19 cellular contexts compared by ENCODE assay signal in the genomic region with DNA sequence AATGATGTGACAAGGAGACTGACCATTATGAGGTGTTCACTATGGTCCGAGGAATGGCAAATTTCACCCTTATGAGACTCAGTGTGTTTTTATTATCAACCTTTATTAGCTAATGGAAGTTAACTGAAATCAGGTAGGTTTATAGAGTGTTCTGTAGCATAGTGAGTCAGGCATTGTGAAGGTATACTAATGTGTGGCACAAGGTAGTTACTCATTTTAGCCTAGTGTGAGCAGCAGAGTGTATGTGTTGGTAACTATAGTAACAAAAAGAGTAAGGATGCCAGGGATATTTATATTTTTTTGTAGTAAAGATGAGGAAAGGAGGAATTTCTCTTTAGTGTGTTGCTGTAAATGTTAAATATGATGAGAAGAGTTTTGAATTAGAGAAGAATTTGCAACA. TPM values are rescaled to one million over a fixed set of nuclear protein-coding genes. Genes with fewer than 3 reads are reported as not detected.
DNase-seq lines count a peak whose midpoint lies in the region; ATAC-seq and TF ChIP-seq lines count a peak whose summit lies in the region.
"Had no signal": no experiment of that assay in that cellular context is flagged by ENCODE, and none has a peak within 500 bp of the region (broad histone marks: within the 10 kb centered on the region; RNA-seq: fewer than 3 reads in every experiment).

No MANE protein-coding gene starts in this region.

- peaks cover 96% of the 10 kb centered on the region for H3K79me2 ChIP-seq in ACC112 (ENCODE audit: control insufficient read depth, insufficient read depth, low read length, unreplicated experiment)

- in situ Hi-C loops in GM13977 (cut with MboI; ENCODE audit: low pct_unique_long_range_greater_than_20kb, low sequenced_read_pairs, unreplicated experiment), result no loop called here

- H2AFZ ChIP-seq in ACC112 (ENCODE audit: low read length, unreplicated experiment), result no peak overlapping the region

- H3K36me3 ChIP-seq in ACC112 (ENCODE audit: insufficient read depth, low read length), result peaks cover 15% of the 10 kb centered on the region; the same call in 1 of the 2 replicates
- H3K36me3 ChIP-seq in RWPE2 (ENCODE audit: low read depth), result peaks cover 51% of the 10 kb centered on the region
- no peaks in the 10 kb centered on the region for H3K36me3 ChIP-seq in mucosa of descending colon (ENCODE audit: low read depth)
- H3K36me3 ChIP-seq: lower lobe of right lung had no signal

- ATAC-seq in RWPE2 (ENCODE audit: low read depth) (peak; percentile 39), mucosa of descending colon (peak; percentile 42), GM19395 (IDR thresholded peaks at IDR 0.05; ENCODE audit: unreplicated experiment) (no peak), HG03520 (IDR thresholded peaks at IDR 0.05; ENCODE audit: unreplicated experiment) (no peak)
- ATAC-seq in effector memory CD8-positive, alpha-beta T cell (replicated peaks), result no peak
- ATAC-seq: lower lobe of right lung, natural killer cell had no signal

- peaks cover 3% of the 10 kb centered on the region for H3K36me3 Mint-ChIP-seq in effector memory CD8-positive, alpha-beta T cell (ENCODE audit: insufficient read depth)
- H3K36me3 Mint-ChIP-seq: natural killer cell had no signal

- H3K27ac ChIP-seq in ACC112 (ENCODE audit: low read depth, low read length) (peak overlapping the region; percentile 44; the same call in 1 of the 2 replicates), RWPE2 (ENCODE audit: poor library complexity, severe bottlenecking) (no peak overlapping the region)
- H3K27ac ChIP-seq: lower lobe of right lung had no signal

- H3K27me3 Mint-ChIP-seq in effector memory CD8-positive, alpha-beta T cell, result no peaks in the 10 kb centered on the region

- H3K9me3 Mint-ChIP-seq in effector memory CD8-positive, alpha-beta T cell, result no peaks in the 10 kb centered on the region
- H3K9me3 Mint-ChIP-seq: H9, natural killer cell had no signal

- H3K4me1 ChIP-seq in ACC112 (ENCODE audit: control insufficient read depth, insufficient read depth, low read length, unreplicated experiment) (peaks cover 33% of the 10 kb centered on the region), RWPE2 (ENCODE audit: insufficient read depth, poor library complexity, severe bottlenecking) (peaks cover 29% of the 10 kb centered on the region), mucosa of descending colon (ENCODE audit: low read depth) (peaks cover 31% of the 10 kb centered on the region)

- H3K9me3 ChIP-seq in RWPE2 (ENCODE audit: severe bottlenecking), result no peaks in the 10 kb centered on the region
- H3K9me3 ChIP-seq in mucosa of descending colon, result no peaks in the 10 kb centered on the region
- H3K9me3 ChIP-seq: lower lobe of right lung had no signal

- H3K4me3 ChIP-seq in ACC112 (ENCODE audit: low read depth, low read length), result no peak overlapping the region
- no peak overlapping the region for H3K4me3 ChIP-seq in RWPE2 (ENCODE audit: severe bottlenecking)
- no peak overlapping the region for H3K4me3 ChIP-seq in mucosa of descending colon
- H3K4me3 ChIP-seq: lower lobe of right lung had no signal

- H3K4me3 Mint-ChIP-seq in effector memory CD8-positive, alpha-beta T cell, result no peak overlapping the region
- H3K4me3 Mint-ChIP-seq: H9, natural killer cell had no signal

- intact Hi-C loops in mucosa of descending colon (cut with DNase I, micrococcal nuclease), result no loop called here

- H3K27ac Mint-ChIP-seq in effector memory CD8-positive, alpha-beta T cell, result peak overlapping the region in 1 of 2 donors; percentile 11
- H3K27ac Mint-ChIP-seq: natural killer cell had no signal

- H3K27me3 ChIP-seq in ACC112 (ENCODE audit: insufficient read depth, low read length), result no peaks in the 10 kb centered on the region
- H3K27me3 ChIP-seq in RWPE2 (ENCODE audit: insufficient read depth, poor library complexity, severe bottlenecking), result no peaks in the 10 kb centered on the region

- TF ChIP-seq CTCF in RWPE2 (IDR thresholded peaks at IDR 0.05; ENCODE audit: poor library complexity, severe bottlenecking), result no peak
- no peak for TF ChIP-seq CTCF in mucosa of descending colon (IDR thresholded peaks at IDR 0.05)
- no peak for TF ChIP-seq CTCF in GM13977 (IDR thresholded peaks at IDR 0.05; ENCODE audit: extremely low read depth, insufficient read depth, missing control alignments)

- DNase-seq in RWPE2 (ENCODE audit: low spot score), result no peak
- DNase-seq in dermis blood vessel endothelial cell, result peak; percentile 41
- DNase-seq in mucosa of descending colon, result no peak
- no peak for DNase-seq in GM13977 (ENCODE audit: low spot score)
- no peak for DNase-seq in effector memory CD8-positive, alpha-beta T cell
- DNase-seq: activated naive CD4-positive, alpha-beta T cell; caudate nucleus; effector CD8-positive, alpha-beta T cell; foreskin melanocyte; H9; lower lobe of right lung; natural killer cell; NCI-H1694 treated with DMSO at 0.1 percent for 48 hours; retina; stimulated activated CD4-positive, alpha-beta T cell treated with anti-CD3 and anti-CD28 coated beads, Interleukin-2, amount 100 ng/mL, for 24 hours; T1000 had no signal

- peaks cover 9 to 18% of the 10 kb centered on the region in 2 donors for H3K4me1 Mint-ChIP-seq in effector memory CD8-positive, alpha-beta T cell (ENCODE audit: low read depth in 2 of 2)

RNA-seq across cellular contexts. Expression of a gene that starts 12.0 kb away (rescaled TPM):
- total RNA-seq in dermis blood vessel endothelial cell (112 and 113 TPM in 2 replicates), mucosa of descending colon (100 to 1,000 TPM; 137 to 183 (median 160) TPM)

Comparison
In these comparisons a context has a peak if more than half of its experiments do, and no peak if none do; other contexts are left out.
1. ATAC-seq: peak in RWPE2 (single experiment) and mucosa of descending colon (single experiment); none in GM19395 (single experiment), effector memory CD8-positive, alpha-beta T cell (single experiment) and HG03520 (single experiment).